ENCODE assay signal across 1 cellular context in genomic region chr22:32808038-32808445, GRCh38.
TF ChIP-seq lines count a peak whose summit lies in the region.

No MANE protein-coding gene starts in this region.

TF ChIP-seq in HepG2, 621 proteins besides CTCF, POLR2A, EP300 and RAD21 (continued from another document and continues in another):
- TF ChIP-seq ARID5B (CRISPR knock-in tag; IDR thresholded peaks at IDR 0.05), result peak; percentile 82
- no peak for TF ChIP-seq SOX6 (IDR thresholded peaks at IDR 0.05)
- peak; percentile 56; the same call in 1 of the 2 replicates for TF ChIP-seq SOX6 (CRISPR knock-in tag; IDR thresholded peaks at IDR 0.05)
- no peak for TF ChIP-seq KLF6 (CRISPR knock-in tag; IDR thresholded peaks at IDR 0.05)
- no peak for TF ChIP-seq ZNF615 (CRISPR knock-in tag; IDR thresholded peaks at IDR 0.05; ENCODE audit: borderline replicate concordance)
- TF ChIP-seq ZBTB21 (CRISPR knock-in tag; IDR thresholded peaks at IDR 0.05), result no peak
- TF ChIP-seq ZNF513 (CRISPR knock-in tag; conservative IDR thresholded peaks at IDR 0.05), result no peak
- no peak for TF ChIP-seq RBAK (CRISPR knock-in tag; IDR thresholded peaks at IDR 0.05)
- TF ChIP-seq GMEB2 (CRISPR knock-in tag; IDR thresholded peaks at IDR 0.05; ENCODE audit: low read depth), result no peak
- peak; percentile 59; the same call in 1 of the 2 replicates for TF ChIP-seq MIXL1 (CRISPR knock-in tag; IDR thresholded peaks at IDR 0.05)
- TF ChIP-seq TFDP1 (CRISPR knock-in tag; IDR thresholded peaks at IDR 0.05; ENCODE audit: borderline replicate concordance), result no peak
- TF ChIP-seq ZNF512 (CRISPR knock-in tag; IDR thresholded peaks at IDR 0.05), result no peak
- TF ChIP-seq SMAD9 (CRISPR knock-in tag; IDR thresholded peaks at IDR 0.05), result no peak
- TF ChIP-seq CCAR2 (optimal IDR thresholded peaks at IDR 0.05; ENCODE audit: low read depth, low read length), result no peak
- no peak for TF ChIP-seq ELF1 (CRISPR knock-in tag; IDR thresholded peaks at IDR 0.05)
- TF ChIP-seq ZNF670 (CRISPR knock-in tag; IDR thresholded peaks at IDR 0.05; ENCODE audit: borderline replicate concordance), result no peak
- TF ChIP-seq SIX1 (CRISPR knock-in tag; IDR thresholded peaks at IDR 0.05; ENCODE audit: borderline replicate concordance), result no peak
- no peak for TF ChIP-seq ZBTB46 (CRISPR knock-in tag; IDR thresholded peaks at IDR 0.05; ENCODE audit: borderline replicate concordance)
- TF ChIP-seq DBP (CRISPR knock-in tag; IDR thresholded peaks at IDR 0.05; ENCODE audit: not compliant biosample characterization), result no peak
- no peak for TF ChIP-seq U2AF2 (IDR thresholded peaks at IDR 0.05; ENCODE audit: low read depth, low read length)
- TF ChIP-seq DMTF1 (CRISPR knock-in tag; IDR thresholded peaks at IDR 0.05), result no peak
- TF ChIP-seq ZBTB25 (CRISPR knock-in tag; IDR thresholded peaks at IDR 0.05), result no peak
- TF ChIP-seq ZNF484 (CRISPR knock-in tag; IDR thresholded peaks at IDR 0.05; ENCODE audit: borderline replicate concordance, low read depth), result no peak
- TF ChIP-seq PCBP2 (optimal IDR thresholded peaks at IDR 0.05; ENCODE audit: low read depth, low read length, poor library complexity, severe bottlenecking), result no peak
- TF ChIP-seq HNF1B (CRISPR knock-in tag; IDR thresholded peaks at IDR 0.05), result no peak; the same call in 1 of the 2 replicates
- no peak for TF ChIP-seq ZNF576 (CRISPR knock-in tag; IDR thresholded peaks at IDR 0.05)
- TF ChIP-seq NR2F6 (IDR thresholded peaks at IDR 0.05), result peak; percentile 88
- peak; percentile 88 for TF ChIP-seq NR2F6 (CRISPR knock-in tag; IDR thresholded peaks at IDR 0.05)
- no peak for TF ChIP-seq ZNF891 (CRISPR knock-in tag; IDR thresholded peaks at IDR 0.05)
- TF ChIP-seq SYNCRIP (IDR thresholded peaks at IDR 0.05; ENCODE audit: insufficient read depth, low read depth, low read length), result no peak
- TF ChIP-seq ZBTB38 (CRISPR knock-in tag; IDR thresholded peaks at IDR 0.05), result peak; percentile 73
- TF ChIP-seq ZBTB26 (CRISPR knock-in tag; IDR thresholded peaks at IDR 0.05; ENCODE audit: borderline replicate concordance), result no peak
